ENCODE assay signal across 9 cellular contexts in genomic region chr22:19757140-19757984, GRCh38. TPM values are rescaled to one million over a fixed set of nuclear protein-coding genes. Genes with fewer than 3 reads are reported as not detected.
DNase-seq lines count a peak whose midpoint lies in the region; ATAC-seq and TF ChIP-seq lines count a peak whose summit lies in the region.
"Had no signal": no experiment of that assay in that cellular context is flagged by ENCODE, and none has a peak within 500 bp of the region (broad histone marks: within the 10 kb centered on the region; RNA-seq: fewer than 3 reads in every experiment).

No MANE protein-coding gene starts in this region.

- H3K27me3 Mint-ChIP-seq in activated T-cell treated with anti-CD3 and anti-CD28 coated beads, Interleukin-2, amount 50 U/mL, for 24 hours: peaks cover 82% of the 10 kb centered on the region

- H3K27me3 ChIP-seq in tibial artery: peaks cover 4 to 87% of the 10 kb centered on the region in 2 donors

- H3K9me3 Mint-ChIP-seq in activated T-cell treated with anti-CD3 and anti-CD28 coated beads, Interleukin-2, amount 50 U/mL, for 24 hours: no peaks in the 10 kb centered on the region

- H3K4me3 ChIP-seq in tibial artery: peak overlapping the region; percentile 15 to 26
- H3K4me3 ChIP-seq: uterus had no signal

- ATAC-seq in left ventricle myocardium superior (peak; percentile 13), HG03432 (IDR thresholded peaks at IDR 0.05; ENCODE audit: unreplicated experiment) (no peak)

- H3K4me3 Mint-ChIP-seq in activated T-cell treated with anti-CD3 and anti-CD28 coated beads, Interleukin-2, amount 50 U/mL, for 24 hours: peak overlapping the region; percentile 13

- no peaks in the 10 kb centered on the region for H3K36me3 ChIP-seq in tibial artery
- H3K36me3 ChIP-seq: uterus had no signal

- no peak for DNase-seq in activated T-cell treated with anti-CD3 and anti-CD28 coated beads, Interleukin-2, amount 50 U/mL, for 24 hours
- DNase-seq in activated T-cell treated with anti-CD3 and anti-CD28 coated beads, Interleukin-2, amount 50 U/mL, for 1 hour: no peak
- DNase-seq in RPMI7951 (ENCODE audit: low read depth) (peak; percentile 41), left ventricle myocardium superior (no peak), tibial artery (no peak), dedifferentiated amniotic fluid mesenchymal stem cell (ENCODE audit: extremely low spot score) (no peak), DMS114 treated with DMSO at 0.1 percent for 48 hours (lab: John Stamatoyannopoulos, UW; ENCODE audit: unreplicated experiment) (no peak)

- H3K36me3 Mint-ChIP-seq in activated T-cell treated with anti-CD3 and anti-CD28 coated beads, Interleukin-2, amount 50 U/mL, for 24 hours (ENCODE audit: low read depth): no peaks in the 10 kb centered on the region

- peaks cover 32% of the 10 kb centered on the region for H3K4me1 Mint-ChIP-seq in activated T-cell treated with anti-CD3 and anti-CD28 coated beads, Interleukin-2, amount 50 U/mL, for 24 hours (ENCODE audit: low read depth)

- peak overlapping the region; percentile 53 for H3K27ac Mint-ChIP-seq in activated T-cell treated with anti-CD3 and anti-CD28 coated beads, Interleukin-2, amount 50 U/mL, for 24 hours

- H3K27ac ChIP-seq in tibial artery: no peak overlapping the region
- H3K27ac ChIP-seq: uterus had no signal

- no peak for TF ChIP-seq CTCF in tibial artery (IDR thresholded peaks at IDR 0.05)

- H3K9me3 ChIP-seq in tibial artery: no peaks in the 10 kb centered on the region
- H3K9me3 ChIP-seq: uterus had no signal

- intact Hi-C loops in left ventricle myocardium superior (cut with micrococcal nuclease) (no loop called here), tibial artery (cut with DNase I; ENCODE audit: low total_unique reads) (no loop called here)

- peaks cover 0 to 45% (median 34%) of the 10 kb centered on the region in 4 donors for H3K4me1 ChIP-seq in tibial artery

RNA-seq across cellular contexts. Expression of gene TBX1, which starts 3.2 kb away (rescaled TPM):
- total RNA-seq in RPMI7951 (2014; rRNA removed; shearing (Covaris generic)): not detected in 2 replicates
- 3.6 TPM for total RNA-seq in left ventricle myocardium superior

RNA-seq across cellular contexts. Expression of gene GP1BB, which starts 34.0 kb away (rescaled TPM):
- 0.78 TPM in 1 of 2 replicates, not detected in the other for total RNA-seq in RPMI7951 (2014; rRNA removed; shearing (Covaris generic))
- total RNA-seq in left ventricle myocardium superior: not detected

RNA-seq across cellular contexts. Expression of gene SEPTIN5, which starts 43.1 kb away (rescaled TPM):
- total RNA-seq in RPMI7951 (2014; rRNA removed; shearing (Covaris generic)): 4.0 and 8.2 TPM in 2 replicates
- 152 TPM for total RNA-seq in left ventricle myocardium superior

Comparison
In these comparisons a context has a peak if more than half of its experiments do, and no peak if none do; other contexts are left out.
1. RNA of gene SEPTIN5, which starts 43.1 kb away (total RNA-seq): 152 TPM in left ventricle myocardium superior (single experiment); 4.0 to 8.2 TPM in RPMI7951; every median in the first group is over 10 times any median in the second.